9 cellular contexts compared by ENCODE assay signal in genomic region chrX:46710927-46711623, GRCh38. TPM values are rescaled to one million over a fixed set of nuclear protein-coding genes. Genes with fewer than 3 reads are reported as not detected.
DNase-seq lines count a peak whose midpoint lies in the region; ATAC-seq and TF ChIP-seq lines count a peak whose summit lies in the region.
"Had no signal": no experiment of that assay in that cellular context is flagged by ENCODE, and none has a peak within 500 bp of the region (broad histone marks: within the 10 kb centered on the region; RNA-seq: fewer than 3 reads in every experiment).

No MANE protein-coding gene starts in this region.

- intact Hi-C loops in activated CD4-positive, alpha-beta T cell treated with anti-CD3 and anti-CD28 coated beads, Interleukin-2, amount 10 ng/mL, durations not matched to agents 24 days and 14 days (cut with micrococcal nuclease) = loop anchor here (5.0 kb wide), 3 partner anchors 74 to 139 kb away; partner anchors contain the start of gene CHST7
- intact Hi-C loops in Panc1 (cut with micrococcal nuclease; ENCODE audit: unreplicated experiment) = no loop called here

- CTCF ChIA-PET in Panc1 (lab: Charles Lee) = no interaction called here

- TF ChIP-seq CTCF in Panc1 (IDR thresholded peaks at IDR 0.05) (no peak), smooth muscle cell (IDR thresholded peaks at IDR 0.05; ENCODE audit: borderline replicate concordance, insufficient read depth, poor library complexity, severe bottlenecking) (no peak), MM.1S (IDR thresholded peaks at IDR 0.05; ENCODE audit: low read length) (no peak)

- H3F3A ChIP-seq in smooth muscle cell (ENCODE audit: low read depth) (no peaks in the 10 kb centered on the region), MM.1S (ENCODE audit: insufficient read depth, low read length) (no peaks in the 10 kb centered on the region)

- POLR2A ChIA-PET in Panc1 (lab: Charles Lee) = no interaction called here

- WGBS in smooth muscle cell (ENCODE audit: low lambda C conversion rate) = 70% methylated on average over 8 of the region's 8 CpGs

- H3K4me3 ChIP-seq in Panc1 (ENCODE audit: low read depth in 2 of 2, low read length in 2 of 2) (no peak overlapping the region), smooth muscle cell (no peak overlapping the region), MM.1S (ENCODE audit: low read length) (no peak overlapping the region)

- no peak overlapping the region for H3K4me2 ChIP-seq in smooth muscle cell
- no peak overlapping the region for H3K4me2 ChIP-seq in MM.1S (ENCODE audit: low read depth, low read length)

- no peak for DNase-seq in activated CD4-positive, alpha-beta T cell treated with anti-CD3 and anti-CD28 coated beads, Interleukin-2, amount 10 ng/mL, durations not matched to agents 24 days and 14 days
- DNase-seq in activated CD4-positive, alpha-beta T cell treated with anti-CD3 and anti-CD28 coated beads, Interleukin-2, amount 50 U/mL, for 4 hours = no peak
- peak; percentile 61 for DNase-seq in KBM-7
- DNase-seq in Panc1 (ENCODE audit: low read depth, low spot score) = no peak
- DNase-seq in smooth muscle cell (lab: John Stamatoyannopoulos, UW; ENCODE audit: unreplicated experiment) = no peak
- DNase-seq in MM.1S = no peak
- DNase-seq in effector CD8-positive, alpha-beta T cell (lab: John Stamatoyannopoulos, UW) = no peak

- H3K9me3 ChIP-seq in Panc1 (ENCODE audit: control insufficient read depth, insufficient read depth, low read depth, low read length) = no peaks in the 10 kb centered on the region
- H3K9me3 ChIP-seq in smooth muscle cell (replicated peaks; ENCODE audit: low read depth) = no peaks in the 10 kb centered on the region
- H3K9me3 ChIP-seq in MM.1S (replicated peaks; ENCODE audit: insufficient read depth, low read length) = no peaks in the 10 kb centered on the region

- H3K27ac ChIP-seq in Panc1 (ENCODE audit: low read length) (no peak overlapping the region), smooth muscle cell (ENCODE audit: low read depth) (peak overlapping the region; percentile 15), MM.1S (ENCODE audit: low read length) (no peak overlapping the region)
- H3K27ac ChIP-seq: C4-2B had no signal

- H3K36me3 Mint-ChIP-seq in activated CD4-positive, alpha-beta T cell treated with anti-CD3 and anti-CD28 coated beads, Interleukin-2, amount 10 ng/mL, durations not matched to agents 24 days and 14 days (ENCODE audit: low read depth) = peaks cover 16% of the 10 kb centered on the region

- H3K27ac Mint-ChIP-seq in activated CD4-positive, alpha-beta T cell treated with anti-CD3 and anti-CD28 coated beads, Interleukin-2, amount 10 ng/mL, durations not matched to agents 24 days and 14 days = peak overlapping the region; percentile 85

- in situ Hi-C loops in KBM-7 (cut with MboI; ENCODE audit: low pct_unique_long_range_greater_than_20kb, low sequenced_read_pairs) (no loop called here), Panc1 (cut with HindIII; ENCODE audit: low pct_unique_long_range_greater_than_20kb, low sequenced_read_pairs) (no loop called here)

- no peaks in the 10 kb centered on the region for H3K9me3 Mint-ChIP-seq in activated CD4-positive, alpha-beta T cell treated with anti-CD3 and anti-CD28 coated beads, Interleukin-2, amount 10 ng/mL, durations not matched to agents 24 days and 14 days

- no TSS peak for BruUV-seq in Panc1 (replicated peaks; lab: Mats Ljungman, UMichigan)

- H3K79me2 ChIP-seq in smooth muscle cell (ENCODE audit: low read depth) (no peaks in the 10 kb centered on the region), MM.1S (ENCODE audit: low read length) (no peaks in the 10 kb centered on the region)

- H3K4me1 Mint-ChIP-seq in activated CD4-positive, alpha-beta T cell treated with anti-CD3 and anti-CD28 coated beads, Interleukin-2, amount 10 ng/mL, durations not matched to agents 24 days and 14 days = peaks cover 56% of the 10 kb centered on the region

- H4K20me1 ChIP-seq in smooth muscle cell (ENCODE audit: low read depth) (no peaks in the 10 kb centered on the region), MM.1S (ENCODE audit: insufficient read depth, low read length) (no peaks in the 10 kb centered on the region)

- peak overlapping the region; percentile 45 for H3K4me3 Mint-ChIP-seq in activated CD4-positive, alpha-beta T cell treated with anti-CD3 and anti-CD28 coated beads, Interleukin-2, amount 10 ng/mL, durations not matched to agents 24 days and 14 days

- H2AFZ ChIP-seq in smooth muscle cell (ENCODE audit: low read depth) (no peak overlapping the region), MM.1S (ENCODE audit: low read length) (no peak overlapping the region)

- H3K9ac ChIP-seq in smooth muscle cell (ENCODE audit: low read depth) (no peak overlapping the region), MM.1S (ENCODE audit: low read length) (no peak overlapping the region)

- ATAC-seq in Panc1 (peak; percentile 37), GM18907 (IDR thresholded peaks at IDR 0.05; ENCODE audit: unreplicated experiment) (no peak)

- H3K4me1 ChIP-seq in Panc1 (ENCODE audit: control insufficient read depth, insufficient read depth, low read length) = peaks cover 18% of the 10 kb centered on the region
- no peaks in the 10 kb centered on the region for H3K4me1 ChIP-seq in smooth muscle cell (ENCODE audit: low read depth)
- peaks cover 10% of the 10 kb centered on the region; the same call in 1 of the 2 replicates for H3K4me1 ChIP-seq in MM.1S (ENCODE audit: low read length)

- H3K36me3 ChIP-seq in Panc1 (ENCODE audit: control insufficient read depth, insufficient read depth, low read length) = no peaks in the 10 kb centered on the region
- no peaks in the 10 kb centered on the region for H3K36me3 ChIP-seq in smooth muscle cell (ENCODE audit: low read depth)
- no peaks in the 10 kb centered on the region for H3K36me3 ChIP-seq in MM.1S (replicated peaks; ENCODE audit: insufficient read depth, low read length)

- H3K27me3 Mint-ChIP-seq in activated CD4-positive, alpha-beta T cell treated with anti-CD3 and anti-CD28 coated beads, Interleukin-2, amount 10 ng/mL, durations not matched to agents 24 days and 14 days = no peaks in the 10 kb centered on the region

- H3K27me3 ChIP-seq in Panc1 (ENCODE audit: control insufficient read depth, insufficient read depth, low read length) = no peaks in the 10 kb centered on the region
- H3K27me3 ChIP-seq in smooth muscle cell (ENCODE audit: low read depth) = no peaks in the 10 kb centered on the region
- no peaks in the 10 kb centered on the region for H3K27me3 ChIP-seq in MM.1S (replicated peaks; ENCODE audit: insufficient read depth, low read length)

- H3K9me2 ChIP-seq in MM.1S (replicated peaks; ENCODE audit: insufficient read depth, low read length) = no peaks in the 10 kb centered on the region

RNA-seq across cellular contexts. Expression of gene SLC9A7, which starts 47.8 kb away (rescaled TPM):
- total RNA-seq in activated CD4-positive, alpha-beta T cell treated with anti-CD3 and anti-CD28 coated beads, Interleukin-2, amount 10 ng/mL, durations not matched to agents 24 days and 14 days = 37.7 and 43.8 TPM in 2 replicates
- total RNA-seq in Panc1 (2021; ENCODE audit: unreplicated experiment) = 80.4 TPM
- 29.3 TPM for polyA plus RNA-seq in Panc1 (2012; ENCODE audit: insufficient read length)
- 6.5 and 6.7 TPM in 2 replicates for total RNA-seq in smooth muscle cell
- 0.83 and 1.5 TPM in 2 replicates for polyA plus RNA-seq in smooth muscle cell
